Comparison of ENCODE assay signal across 13 cellular contexts in genomic region chr15:73986776-73987056, GRCh38. TPM values are rescaled to one million over a fixed set of nuclear protein-coding genes. Genes with fewer than 3 reads are reported as not detected.
DNase-seq lines count a peak whose midpoint lies in the region; ATAC-seq, FAIRE-seq and TF ChIP-seq lines count a peak whose summit lies in the region.
"Had no signal": no experiment of that assay in that cellular context is flagged by ENCODE, and none has a peak within 500 bp of the region (broad histone marks: within the 10 kb centered on the region; RNA-seq: fewer than 3 reads in every experiment).

No MANE protein-coding gene starts in this region.

- H3K4me1 ChIP-seq in gastroesophageal sphincter (peaks cover 4 to 99% (median 73%) of the 10 kb centered on the region in 3 donors), skeletal muscle tissue (ENCODE audit: control insufficient read depth in 3 of 3, insufficient read depth in 3 of 3, low read length in 3 of 3) (peaks cover 83 to 99% (median 95%) of the 10 kb centered on the region in 3 donors)

- no peak overlapping the region for H3K4me3 ChIP-seq in gastroesophageal sphincter
- no peak overlapping the region for H3K4me3 ChIP-seq in skeletal muscle tissue (ENCODE audit: low read length in 3 of 3)

- CTCF ChIA-PET in RWPE1 (lab: Yijun Ruan, JAX) = no interaction called here

- peak; percentile 36 for FAIRE-seq in GM12892 (lab: Jason Lieb, UNC)

- intact Hi-C loops in head of caudate nucleus (cut with DNase I) = loop anchor here (10.0 kb wide), 1 partner anchor 58 kb away; no protein-coding TSS in a partner anchor

- no peak for TF ChIP-seq EP300 in gastroesophageal sphincter (IDR thresholded peaks at IDR 0.05)

- peak overlapping the region; percentile 99 for H3K27ac ChIP-seq in RWPE1
- H3K27ac ChIP-seq in gastroesophageal sphincter = peak overlapping the region in 3 of 4 donors; percentile 85 to 95 (median 89)
- peak overlapping the region; percentile 90 for H3K27ac ChIP-seq in skeletal muscle tissue (ENCODE audit: low read depth, low read length)

- POLR2A ChIA-PET in RWPE1 (lab: Yijun Ruan, JAX; ENCODE audit: low non-redundant PET) = no interaction called here

- TF ChIP-seq CTCF in RWPE1 (conservative IDR thresholded peaks at IDR 0.05; ENCODE audit: low read depth) = no peak
- TF ChIP-seq CTCF in gastroesophageal sphincter (IDR thresholded peaks at IDR 0.05) = no peak

- 86 to 100% methylated on average over 1 of the region's 1 CpG for WGBS in gastroesophageal sphincter (ENCODE audit: low coverage in 1 of 2), 2 donors

- no peaks in the 10 kb centered on the region for H3K27me3 ChIP-seq in gastroesophageal sphincter
- no peaks in the 10 kb centered on the region for H3K27me3 ChIP-seq in skeletal muscle tissue (ENCODE audit: control insufficient read depth in 3 of 3, insufficient read depth in 3 of 3, low read length in 3 of 3)

- DNase-seq in GM12892 (ENCODE audit: insufficient read length) (no peak), RWPE1 (ENCODE audit: low spot score) (no peak), NCI-H187 treated with DMSO at 0.1 percent for 48 hours (lab: John Stamatoyannopoulos, UW) (no peak), head of caudate nucleus (no peak), SW 1271 (lab: John Stamatoyannopoulos, UW) (no peak)
- no peak for DNase-seq in stimulated activated CD4-positive, alpha-beta T cell treated with anti-CD3 and anti-CD28 coated beads, Interleukin-12 subunit alpha, Interleukin-12 subunit beta, amount 100 ng/mL, for 4 hours
- DNase-seq: activated CD4-positive, alpha-beta T cell treated with anti-CD3 and anti-CD28 coated beads for 4 hours; activated naive CD8-positive, alpha-beta T cell treated with anti-CD3 and anti-CD28 coated beads, Interleukin-2, amount 50 U/mL, for 24 hours; midbrain; NCI-H1048; T-helper 2 cell had no signal

- H3K9ac ChIP-seq in skeletal muscle tissue (ENCODE audit: low read depth in 1 of 3, low read length in 3 of 3) = peak overlapping the region in 1 of 3 donors; percentile 21

- TF ChIP-seq POLR2A in GM12892 (IDR thresholded peaks at IDR 0.05; ENCODE audit: low read depth, low read length) (no peak), gastroesophageal sphincter (IDR thresholded peaks at IDR 0.05) (no peak)

- ATAC-seq in gastroesophageal sphincter = no peak
- ATAC-seq: activated naive CD8-positive, alpha-beta T cell treated with anti-CD3 and anti-CD28 coated beads, Interleukin-2, amount 50 U/mL, for 24 hours had no signal

- H3K36me3 ChIP-seq in gastroesophageal sphincter (peaks cover 0 to 45% of the 10 kb centered on the region in 2 donors), skeletal muscle tissue (ENCODE audit: control insufficient read depth in 3 of 3, insufficient read depth in 3 of 3, low read length in 3 of 3) (peaks cover 21 to 31% (median 26%) of the 10 kb centered on the region in 3 donors)

- no peaks in the 10 kb centered on the region for H3K9me3 ChIP-seq in gastroesophageal sphincter
- H3K9me3 ChIP-seq in skeletal muscle tissue (ENCODE audit: control insufficient read depth in 3 of 3, low read length in 3 of 3) = no peaks in the 10 kb centered on the region

RNA-seq across cellular contexts. Expression of gene STOML1, which starts 5.4 kb away (rescaled TPM):
- 5.9 TPM for polyA plus RNA-seq in GM12892 (2012; ENCODE audit: missing spikeins)
- total RNA-seq in gastroesophageal sphincter = 10 to 100 TPM in 3 of 4 donors, 1 to 10 TPM in 1; 8.1 to 21.7 (median 13.7) TPM
- total RNA-seq in skeletal muscle tissue = 14.1 TPM

RNA-seq across cellular contexts. Expression of gene PML, which starts 7.8 kb away (rescaled TPM):
- polyA plus RNA-seq in GM12892 (2012; ENCODE audit: missing spikeins) = 23.5 TPM
- total RNA-seq in gastroesophageal sphincter = 10 to 100 TPM; 24.1 to 75.1 (median 52.1) TPM
- total RNA-seq in skeletal muscle tissue = 14.1 TPM
